8 cellular contexts compared by ENCODE assay signal in genomic region chr15:78437107-78437761, GRCh38. TPM values are rescaled to one million over a fixed set of nuclear protein-coding genes. Genes with fewer than 3 reads are reported as not detected.
DNase-seq lines count a peak whose midpoint lies in the region; ATAC-seq and TF ChIP-seq lines count a peak whose summit lies in the region.

No MANE protein-coding gene starts in this region.

- no peak for TF ChIP-seq CTCF in cardiac fibroblast (IDR thresholded peaks at IDR 0.05; ENCODE audit: low read depth, low read length)

- H3K9me3 ChIP-seq in Karpas-422 (ENCODE audit: low read length) (no peaks in the 10 kb centered on the region), mononuclear cell (ENCODE audit: low read depth, low read length) (no peaks in the 10 kb centered on the region)

- H3K4me3 ChIP-seq in Karpas-422 (ENCODE audit: low read length) (peak overlapping the region; percentile 97), cardiac fibroblast (replicated peaks in 1 of 2; ENCODE audit: low read depth in 2 of 2, low read length in 2 of 2) (peak overlapping the region; percentile 92 to 94), mononuclear cell (ENCODE audit: low read length) (peak overlapping the region; percentile 94)

- peak overlapping the region; percentile 90 for H3K9ac ChIP-seq in Karpas-422 (ENCODE audit: low read length)

- peaks cover 42% of the 10 kb centered on the region for H3K79me2 ChIP-seq in Karpas-422 (ENCODE audit: low read length)

- H4K20me1 ChIP-seq in Karpas-422 (ENCODE audit: insufficient read depth, low read depth, low read length), result peaks cover 10% of the 10 kb centered on the region; the same call in 1 of the 2 replicates

- H3K9me2 ChIP-seq in Karpas-422 (replicated peaks; ENCODE audit: insufficient read depth, low read length), result no peaks in the 10 kb centered on the region

- peaks cover 4% of the 10 kb centered on the region for H3K27me3 Mint-ChIP-seq in T-helper 1 cell treated with Interleukin-12 subunit alpha and Interleukin-12 subunit beta and Interleukin-4 antibody, amounts not matched to agents 30 μg/mL and 1 μg/mL, for 36 hours (ENCODE audit: low read depth)

- peak overlapping the region; percentile 69 for H3K27ac ChIP-seq in Karpas-422 (ENCODE audit: low read length)

- H2AFZ ChIP-seq in Karpas-422 (ENCODE audit: low read length), result 0 out of 2 replicates have a peak overlapping the region, but pooled peaks have one; percentile 68

- H3K27ac Mint-ChIP-seq in T-helper 1 cell treated with Interleukin-12 subunit alpha and Interleukin-12 subunit beta and Interleukin-4 antibody, amounts not matched to agents 30 μg/mL and 1 μg/mL, for 36 hours, result peak overlapping the region; percentile 92

- H3K9me3 Mint-ChIP-seq in T-helper 1 cell treated with Interleukin-12 subunit alpha and Interleukin-12 subunit beta and Interleukin-4 antibody, amounts not matched to agents 30 μg/mL and 1 μg/mL, for 36 hours, result no peaks in the 10 kb centered on the region

- H3K27me3 ChIP-seq in Karpas-422 (ENCODE audit: low read length), result no peaks in the 10 kb centered on the region
- no peaks in the 10 kb centered on the region for H3K27me3 ChIP-seq in mononuclear cell (ENCODE audit: insufficient read depth, low read length)

- ATAC-seq in GM18520 (IDR thresholded peaks at IDR 0.05; ENCODE audit: unreplicated experiment) (no peak), GM19324 (IDR thresholded peaks at IDR 0.05; ENCODE audit: low FRiP score, unreplicated experiment) (no peak)

- peaks cover 30% of the 10 kb centered on the region for H3K4me1 Mint-ChIP-seq in T-helper 1 cell treated with Interleukin-12 subunit alpha and Interleukin-12 subunit beta and Interleukin-4 antibody, amounts not matched to agents 30 μg/mL and 1 μg/mL, for 36 hours (ENCODE audit: low read depth)

- H3K36me3 Mint-ChIP-seq in T-helper 1 cell treated with Interleukin-12 subunit alpha and Interleukin-12 subunit beta and Interleukin-4 antibody, amounts not matched to agents 30 μg/mL and 1 μg/mL, for 36 hours (ENCODE audit: low read depth), result peaks cover 10% of the 10 kb centered on the region

- H3K4me2 ChIP-seq in Karpas-422 (ENCODE audit: low read depth, low read length, poor library complexity, severe bottlenecking), result peak overlapping the region; percentile 94

- peaks cover 22% of the 10 kb centered on the region for H3K36me3 ChIP-seq in Karpas-422 (ENCODE audit: insufficient read depth, low read length)

- DNase-seq in T-helper 1 cell (no peak), Karpas-422 (no peak), cardiac fibroblast (ENCODE audit: low read depth in 2 of 2) (no peak)
- DNase-seq in stimulated activated CD4-positive, alpha-beta T cell treated with anti-CD3 and anti-CD28 coated beads, Interleukin-2, amount 100 ng/mL, for 24 hours, result no peak

- H3K4me1 ChIP-seq in Karpas-422 (ENCODE audit: low read length), result peaks cover 28% of the 10 kb centered on the region
- H3K4me1 ChIP-seq in mononuclear cell (ENCODE audit: insufficient read depth, low read length), result peaks cover 35% of the 10 kb centered on the region

- peak overlapping the region; percentile 89 for H3K4me3 Mint-ChIP-seq in T-helper 1 cell treated with Interleukin-12 subunit alpha and Interleukin-12 subunit beta and Interleukin-4 antibody, amounts not matched to agents 30 μg/mL and 1 μg/mL, for 36 hours

RNA-seq across cellular contexts. Expression of gene IREB2, which starts 0.8 kb away (rescaled TPM):
- 25.1 and 36.2 TPM in 2 replicates for total RNA-seq in Karpas-422 (2014; rRNA removed; shearing (Covaris generic); ENCODE audit: low replicate concordance)
- total RNA-seq in mononuclear cell, result 68.1 TPM
